16 cellular contexts compared by ENCODE assay signal in genomic region chr2:20496942-20497341, GRCh38. TPM values are rescaled to one million over a fixed set of nuclear protein-coding genes. Genes with fewer than 3 reads are reported as not detected.
DNase-seq lines count a peak whose midpoint lies in the region; ATAC-seq and TF ChIP-seq lines count a peak whose summit lies in the region.
"Had no signal": no experiment of that assay in that cellular context is flagged by ENCODE, and none has a peak within 500 bp of the region (broad histone marks: within the 10 kb centered on the region; RNA-seq: fewer than 3 reads in every experiment).

No MANE protein-coding gene starts in this region.

- ATAC-seq in HCT116 (no peak), T-helper 17 cell (no peak)
- ATAC-seq: Right ventricle myocardium inferior had no signal

- H3K4me1 ChIP-seq in HCT116 (ENCODE audit: control insufficient read depth in 1 of 2, insufficient read depth in 2 of 2, low read length in 2 of 2) (peaks cover 25 to 45% of the 10 kb centered on the region in 2 experiments), breast epithelium (peaks cover 0 to 7% of the 10 kb centered on the region in 2 donors), smooth muscle cell (ENCODE audit: low read depth) (peaks cover 10% of the 10 kb centered on the region)

- H4K20me1 ChIP-seq in HCT116 (ENCODE audit: insufficient read depth) (no peaks in the 10 kb centered on the region), neural cell (ENCODE audit: insufficient read depth) (no peaks in the 10 kb centered on the region), smooth muscle cell (ENCODE audit: low read depth) (no peaks in the 10 kb centered on the region)

- H3F3A ChIP-seq in neural cell (ENCODE audit: insufficient read depth, low read length, poor library complexity, severe bottlenecking) (no peaks in the 10 kb centered on the region), smooth muscle cell (ENCODE audit: low read depth) (peaks cover 8% of the 10 kb centered on the region)

- H3K4me3 ChIP-seq in HCT116 (replicated peaks in 1 of 2; ENCODE audit: low read depth in 1 of 2, low read length in 2 of 2) (no peak overlapping the region), breast epithelium (no peak overlapping the region), neural cell (ENCODE audit: low read length) (no peak overlapping the region), smooth muscle cell (no peak overlapping the region)

- RAD21 ChIA-PET in HCT116 (lab: Charles Lee; ENCODE audit: low non-redundant PET in 1 of 2, low total read pairs in 2 of 2, uncharacterized antibody in 2 of 2, unreplicated experiment in 2 of 2), result no interaction called here

- H3K27me3 ChIP-seq in HCT116 (ENCODE audit: insufficient read depth, low read length) (no peaks in the 10 kb centered on the region), breast epithelium (no peaks in the 10 kb centered on the region), neural cell (ENCODE audit: insufficient read depth, low read depth, low read length) (no peaks in the 10 kb centered on the region), smooth muscle cell (ENCODE audit: low read depth) (no peaks in the 10 kb centered on the region)
- H3K27me3 ChIP-seq: BE2C had no signal

- peaks cover 2% of the 10 kb centered on the region for H3K4me1 Mint-ChIP-seq in T-helper 17 cell

- no peak for TF ChIP-seq CTCF in HCT116 (IDR thresholded peaks at IDR 0.05 in 2 of 3, conservative IDR thresholded peaks at IDR 0.05 in 1 of 3; ENCODE audit: borderline replicate concordance in 1 of 3, insufficient read depth in 1 of 3, low read depth in 2 of 3, low read length in 2 of 3)
- no peak for TF ChIP-seq CTCF in breast epithelium (IDR thresholded peaks at IDR 0.05)
- TF ChIP-seq CTCF in neural cell (IDR thresholded peaks at IDR 0.05; ENCODE audit: poor library complexity, severe bottlenecking), result no peak
- TF ChIP-seq CTCF in smooth muscle cell (IDR thresholded peaks at IDR 0.05; ENCODE audit: borderline replicate concordance, insufficient read depth, poor library complexity, severe bottlenecking), result no peak

- POLR2A ChIA-PET in HCT116 (lab: Charles Lee), result interaction anchor here (0.5 to 2.0 kb wide), 4 partner anchors 13 to 55 kb away, joined by 3 to 11 read pairs (median 6); partner anchors contain the start of gene RHOB

- H3K79me2 ChIP-seq in HCT116 (ENCODE audit: insufficient read depth, low read length) (no peaks in the 10 kb centered on the region), neural cell (replicated peaks; ENCODE audit: insufficient read depth, low read length) (no peaks in the 10 kb centered on the region), smooth muscle cell (ENCODE audit: low read depth) (no peaks in the 10 kb centered on the region)

- H3K4me2 ChIP-seq in HCT116 (ENCODE audit: low read length) (peak overlapping the region; percentile 82), neural cell (ENCODE audit: low read length) (no peak overlapping the region), smooth muscle cell (no peak overlapping the region)

- no peaks in the 10 kb centered on the region for H3K9me2 ChIP-seq in HCT116 (ENCODE audit: insufficient read depth)
- no peaks in the 10 kb centered on the region for H3K9me2 ChIP-seq in neural cell (ENCODE audit: insufficient read depth, low read length)

- BruUV-seq in HCT116 (replicated peaks; lab: Mats Ljungman, UMichigan), result no TSS peak

- TF ChIP-seq RAD21 in HCT116 (IDR thresholded peaks at IDR 0.05; ENCODE audit: low read depth), result no peak
- TF ChIP-seq RAD21 in neural cell (conservative IDR thresholded peaks at IDR 0.05), result no peak

- CTCF ChIA-PET in HCT116 (lab: Charles Lee), result no interaction called here

- H3K4me3 Mint-ChIP-seq in T-helper 17 cell, result no peak overlapping the region
- H3K4me3 Mint-ChIP-seq: CD4-positive, alpha-beta T cell had no signal

- H3K27ac Mint-ChIP-seq in T-helper 17 cell, result no peak overlapping the region
- H3K27ac Mint-ChIP-seq: CD4-positive, alpha-beta T cell had no signal

- H3K36me3 Mint-ChIP-seq in T-helper 17 cell (ENCODE audit: low read depth), result peaks cover 5% of the 10 kb centered on the region

- H2AFZ ChIP-seq in HCT116 (ENCODE audit: low read depth, low read length, poor library complexity, severe bottlenecking), result no peak overlapping the region
- no peak overlapping the region for H2AFZ ChIP-seq in neural cell (ENCODE audit: low read depth, low read length)
- H2AFZ ChIP-seq in smooth muscle cell (ENCODE audit: low read depth), result no peak overlapping the region

- H3K9ac ChIP-seq in HCT116 (ENCODE audit: low read length), result no peak overlapping the region
- H3K9ac ChIP-seq in neural cell (ENCODE audit: low read length), result no peak overlapping the region
- no peak overlapping the region for H3K9ac ChIP-seq in smooth muscle cell (ENCODE audit: low read depth)

- H3K36me3 ChIP-seq in HCT116 (ENCODE audit: control insufficient read depth in 1 of 2, insufficient read depth in 2 of 2, low read length in 2 of 2) (no peaks in the 10 kb centered on the region), breast epithelium (no peaks in the 10 kb centered on the region), neural cell (ENCODE audit: insufficient read depth, low read length) (no peaks in the 10 kb centered on the region), smooth muscle cell (ENCODE audit: low read depth) (no peaks in the 10 kb centered on the region)
- H3K36me3 ChIP-seq: BE2C had no signal

- H3K27ac ChIP-seq in HCT116 (ENCODE audit: low read depth, low read length) (no peak overlapping the region), breast epithelium (peak overlapping the region; percentile 82 to 93), neural cell (ENCODE audit: low read length) (peak overlapping the region; percentile 8), smooth muscle cell (ENCODE audit: low read depth) (peak overlapping the region; percentile 71)

- intact Hi-C loops in HCT116 (cut with micrococcal nuclease), result no loop called here
- intact Hi-C loops in breast epithelium (cut with DNase I; ENCODE audit: low total_unique reads), result no loop called here

- WGBS in smooth muscle cell (ENCODE audit: low lambda C conversion rate), result 94% methylated on average over 11 of the region's 11 CpGs

- H3K9me3 ChIP-seq in HCT116 (ENCODE audit: control insufficient read depth in 1 of 2, insufficient read depth in 1 of 2, low read depth in 1 of 2, low read length in 2 of 2), result no peaks in the 10 kb centered on the region
- H3K9me3 ChIP-seq in breast epithelium, result no peaks in the 10 kb centered on the region
- H3K9me3 ChIP-seq in neural cell (ENCODE audit: low read length), result no peaks in the 10 kb centered on the region
- no peaks in the 10 kb centered on the region for H3K9me3 ChIP-seq in smooth muscle cell (replicated peaks; ENCODE audit: low read depth)
- no peaks in the 10 kb centered on the region for H3K9me3 ChIP-seq in T-helper 17 cell (ENCODE audit: control insufficient read depth, low read length, poor library complexity, severe bottlenecking)
- H3K9me3 ChIP-seq: BE2C had no signal

- peaks cover 36% of the 10 kb centered on the region for H3K27me3 Mint-ChIP-seq in T-helper 17 cell

- no peak for TF ChIP-seq EP300 in neural cell (conservative IDR thresholded peaks at IDR 0.05; ENCODE audit: poor library complexity, severe bottlenecking)

- no peak for TF ChIP-seq POLR2A in HCT116 (IDR thresholded peaks at IDR 0.05; ENCODE audit: borderline replicate concordance, extremely low read depth, insufficient read depth, insufficient read length)
- TF ChIP-seq POLR2A in breast epithelium (IDR thresholded peaks at IDR 0.05), result no peak

- DNase-seq in HCT116 (ENCODE audit: low read depth, low spot score) (no peak), breast epithelium (ENCODE audit: low spot score in 2 of 2) (no peak), smooth muscle cell (lab: John Stamatoyannopoulos, UW; ENCODE audit: unreplicated experiment) (no peak), T-helper 17 cell (no peak), A172 (ENCODE audit: low spot score) (no peak)
- DNase-seq in stimulated activated CD4-positive, alpha-beta T cell treated with anti-CD3 and anti-CD28 coated beads, Interleukin-2, amount 100 ng/mL, for 48 hours, result no peak
- DNase-seq: BE2C; CD4-positive, alpha-beta T cell; EL; KG1; NCI-H1436; NCI-H2081; NCI-H510A; NCI-H774 had no signal

TF ChIP-seq in HCT116, 20 proteins besides CTCF, POLR2A, EP300 and RAD21 (continues in another document):
- TF ChIP-seq ZFX (IDR thresholded peaks at IDR 0.05) (no peak), ZNF274 (IDR thresholded peaks at IDR 0.05; ENCODE audit: low read depth, low read length) (no peak), EGR1 (IDR thresholded peaks at IDR 0.05; ENCODE audit: low read depth) (no peak)

TF ChIP-seq in neural cell, 6 proteins besides CTCF, POLR2A, EP300 and RAD21 (continues in another document):
- TF ChIP-seq POLR2AphosphoS5 (IDR thresholded peaks at IDR 0.05), result no peak
- no peak for TF ChIP-seq MXI1 (conservative IDR thresholded peaks at IDR 0.05; ENCODE audit: poor library complexity, severe bottlenecking)
- TF ChIP-seq SMC3 (conservative IDR thresholded peaks at IDR 0.05; ENCODE audit: poor library complexity), result no peak
- TF ChIP-seq TAF1 (IDR thresholded peaks at IDR 0.05; ENCODE audit: low read depth), result no peak
- no peak for TF ChIP-seq EZH2 (IDR thresholded peaks at IDR 0.05; ENCODE audit: borderline replicate concordance, insufficient read depth, low read length, poor library complexity, severe bottlenecking)

RNA-seq across cellular contexts. Expression of gene RHOB, which starts 50.1 kb away (rescaled TPM):
- total RNA-seq in HCT116 (2021; ENCODE audit: unreplicated experiment) (72.9 TPM), breast epithelium (1,000 to 10,000 TPM in 1 of 3 donors, 100 to 1,000 TPM in 2; 643 to 1,178 (median 772) TPM), smooth muscle cell (218 and 231 TPM in 2 replicates), T-helper 17 cell (10 to 100 TPM; 59.8 to 62.9 TPM)
- polyA plus RNA-seq in HCT116 (2012), result 51.9 and 60.4 TPM in 2 replicates
- polyA plus RNA-seq in neural cell (205 and 214 TPM in 2 replicates), smooth muscle cell (75.9 and 78.1 TPM in 2 replicates)
- 170 and 218 TPM in 2 replicates for polyA minus RNA-seq in neural cell
- total RNA-seq in A172 (2014; rRNA removed; shearing (Covaris generic)), result 105 and 175 TPM in 2 replicates
